10 cellular contexts compared by ENCODE assay signal in the genomic region with DNA sequence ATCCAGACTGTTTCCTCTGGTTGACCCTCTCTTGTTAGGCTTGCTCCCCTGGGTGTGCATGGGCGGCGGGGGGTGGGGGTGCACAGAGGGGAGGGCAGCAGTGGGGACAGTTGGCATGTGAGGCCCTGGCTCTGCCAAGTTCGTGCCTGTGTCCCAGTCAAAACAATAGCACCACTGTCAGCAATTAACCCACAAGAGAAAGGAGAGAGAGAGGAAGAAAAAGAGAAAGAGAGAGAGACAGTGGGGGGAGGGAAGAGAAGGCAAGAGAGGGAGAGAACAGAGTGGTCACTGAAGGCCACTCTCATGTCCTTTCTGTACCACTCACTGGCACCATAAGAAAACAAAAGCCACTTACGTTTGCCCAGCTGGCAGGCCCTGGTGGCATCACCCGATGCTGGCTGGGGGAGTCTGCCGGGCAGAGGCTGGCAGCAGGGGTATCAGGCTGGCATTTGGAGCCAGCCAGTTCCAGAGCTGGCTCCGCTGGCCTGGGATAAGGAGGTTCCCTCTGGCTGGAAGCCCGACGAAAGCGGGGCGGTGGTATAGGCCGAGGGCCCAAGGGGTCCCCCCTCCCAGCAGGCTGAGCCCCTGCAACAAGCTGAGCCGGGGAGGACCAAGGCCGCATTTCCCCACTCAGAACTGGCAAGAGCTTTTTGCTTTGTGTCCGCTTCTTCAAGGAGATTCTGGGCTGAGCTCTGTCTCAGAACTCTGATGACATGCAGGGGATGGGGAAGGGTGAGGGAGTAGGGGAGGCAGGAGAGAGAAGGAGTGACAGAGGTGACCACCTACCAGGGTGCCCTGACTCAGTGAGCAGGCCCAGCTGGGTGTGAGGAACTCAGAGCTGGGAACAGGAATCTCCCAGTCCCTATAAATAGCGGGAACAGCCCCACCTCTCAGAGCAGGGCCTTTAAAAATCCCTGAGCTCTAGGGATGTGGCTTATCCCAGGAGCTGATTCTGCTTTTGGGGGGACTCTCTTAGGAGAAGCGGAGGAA. TPM values are rescaled to one million over a fixed set of nuclear protein-coding genes. Genes with fewer than 3 reads are reported as not detected.
DNase-seq lines count a peak whose midpoint lies in the region; ATAC-seq, FAIRE-seq and TF ChIP-seq lines count a peak whose summit lies in the region.
"Had no signal": no experiment of that assay in that cellular context is flagged by ENCODE, and none has a peak within 500 bp of the region (broad histone marks: within the 10 kb centered on the region; RNA-seq: fewer than 3 reads in every experiment).

No MANE protein-coding gene starts in this region.

- intact Hi-C loops in endothelial cell of umbilical vein (cut with micrococcal nuclease): no loop called here

- H2AFZ ChIP-seq in endothelial cell of umbilical vein (ENCODE audit: low read depth, low read length): no peak overlapping the region

- H3K4me3 ChIP-seq in endothelial cell of umbilical vein (replicated peaks in 1 of 3; ENCODE audit: insufficient read depth in 1 of 3, low read depth in 1 of 3, low read length in 3 of 3): no peak overlapping the region
- no peak overlapping the region for H3K4me3 ChIP-seq in foreskin fibroblast (ENCODE audit: low read depth in 1 of 2, low read length in 2 of 2)

- H3K36me3 Mint-ChIP-seq in nephron (ENCODE audit: low read depth): peaks cover 54% of the 10 kb centered on the region

- H3K79me2 ChIP-seq in endothelial cell of umbilical vein (ENCODE audit: control insufficient read depth, insufficient read depth, low read length): no peaks in the 10 kb centered on the region

- no peak for TF ChIP-seq POLR2A in endothelial cell of umbilical vein (IDR thresholded peaks at IDR 0.05; ENCODE audit: low read depth, low read length)

- peaks cover 58% of the 10 kb centered on the region for H3K4me1 ChIP-seq in endothelial cell of umbilical vein (ENCODE audit: control insufficient read depth, extremely low read depth, insufficient read depth, low read length)

- FAIRE-seq in endothelial cell of umbilical vein (lab: Jason Lieb, UNC): no peak

- POLR2A ChIA-PET in endothelial cell of umbilical vein (lab: Charles Lee): interaction anchor here (0.8 kb wide), 1 partner anchor 14 kb away, joined by 5 read pairs; no protein-coding TSS in a partner anchor

- no peaks in the 10 kb centered on the region for H3K9me3 Mint-ChIP-seq in nephron
- H3K9me3 Mint-ChIP-seq: CD4-positive, alpha-beta T cell had no signal

- CTCF ChIA-PET in endothelial cell of umbilical vein (lab: Charles Lee): interaction anchor here (0.9 to 9.2 kb wide), 13 partner anchors 9 to 68 kb away, joined by 3 to 94 read pairs (median 6); a partner anchor contains a TSS

- H3K9me1 ChIP-seq in endothelial cell of umbilical vein (replicated peaks; ENCODE audit: control insufficient read depth, extremely low read depth, insufficient read depth, low read length): no peaks in the 10 kb centered on the region

- dilution Hi-C loops in endothelial cell of umbilical vein (cut with MboI; ENCODE audit: extremely low pct_ligation_motif_present, low sequenced_read_pairs): no loop called here

- BruUV-seq in endothelial cell of umbilical vein (replicated peaks; lab: Mats Ljungman, UMichigan): no TSS peak

- H3K27ac Mint-ChIP-seq in nephron: peak overlapping the region; percentile 48 to 80 (median 63)
- H3K27ac Mint-ChIP-seq: CD4-positive, alpha-beta T cell had no signal

- no peak overlapping the region for H3K9ac ChIP-seq in endothelial cell of umbilical vein (replicated peaks; ENCODE audit: extremely low read depth, insufficient read depth, low read length)

- H3K4me3 Mint-ChIP-seq in nephron: peak overlapping the region in 1 of 3 experiments; percentile 45
- H3K4me3 Mint-ChIP-seq: CD4-positive, alpha-beta T cell had no signal

- H3K27me3 Mint-ChIP-seq in nephron (ENCODE audit: low read depth): peaks cover 4% of the 10 kb centered on the region
- H3K27me3 Mint-ChIP-seq: CD4-positive, alpha-beta T cell had no signal

- no peaks in the 10 kb centered on the region for H3K9me3 ChIP-seq in KOPT-K1 (ENCODE audit: insufficient read depth, low read length, poor library complexity, severe bottlenecking)
- no peaks in the 10 kb centered on the region for H3K9me3 ChIP-seq in endothelial cell of umbilical vein (replicated peaks; ENCODE audit: control insufficient read depth, insufficient read depth, low read length)

- no peak for ATAC-seq in HG03520 (IDR thresholded peaks at IDR 0.05; ENCODE audit: unreplicated experiment)

- H3K27ac ChIP-seq in KOPT-K1 (ENCODE audit: low read depth, low read length, poor library complexity, severe bottlenecking) (peak overlapping the region; percentile 38), endothelial cell of umbilical vein (ENCODE audit: insufficient read depth, low read depth, low read length) (peak overlapping the region; percentile 12)

- TF ChIP-seq CTCF in endothelial cell of umbilical vein (IDR thresholded peaks at IDR 0.05; ENCODE audit: extremely low read depth in 1 of 2, insufficient read depth in 1 of 2, low read depth in 1 of 2, low read length in 2 of 2): no peak
- TF ChIP-seq CTCF in nephron (IDR thresholded peaks at IDR 0.05; ENCODE audit: unreplicated experiment in 3 of 3): no peak
- no peak for TF ChIP-seq CTCF in foreskin fibroblast (IDR thresholded peaks at IDR 0.05; ENCODE audit: low read depth, low read length)

- no peak overlapping the region for H3K4me2 ChIP-seq in endothelial cell of umbilical vein (ENCODE audit: insufficient read depth, low read length)

- peaks cover 30% of the 10 kb centered on the region; the same call in 1 of the 2 replicates for H3K36me3 ChIP-seq in KOPT-K1 (ENCODE audit: insufficient read depth, low read length)
- H3K36me3 ChIP-seq in endothelial cell of umbilical vein (ENCODE audit: control insufficient read depth in 2 of 2, extremely low read depth in 1 of 2, insufficient read depth in 2 of 2, low read length in 2 of 2): peaks cover 0 to 17% of the 10 kb centered on the region in 2 experiments

- no peaks in the 10 kb centered on the region for H4K20me1 ChIP-seq in endothelial cell of umbilical vein (replicated peaks; ENCODE audit: control insufficient read depth, extremely low read depth, insufficient read depth, low read length)

- H3K4me1 Mint-ChIP-seq in nephron: peaks cover 53% of the 10 kb centered on the region

- DNase-seq in Ammon's horn (ENCODE audit: low spot score) (peak; percentile 96), endothelial cell of umbilical vein (ENCODE audit: low read depth, low spot score) (peak; percentile 34), foreskin fibroblast (no peak), NCI-H146 treated with DMSO at 0.1 percent for 48 hours (lab: John Stamatoyannopoulos, UW; ENCODE audit: unreplicated experiment) (no peak), NCI-H2227 (lab: John Stamatoyannopoulos, UW; ENCODE audit: unreplicated experiment) (no peak)
- DNase-seq: CD4-positive, alpha-beta T cell; RPMI8226 had no signal

- no peaks in the 10 kb centered on the region for H3K27me3 ChIP-seq in endothelial cell of umbilical vein (ENCODE audit: control insufficient read depth in 2 of 2, insufficient read depth in 2 of 2, low read length in 2 of 2)

TF ChIP-seq in endothelial cell of umbilical vein, 7 proteins besides CTCF, POLR2A, EP300 and RAD21:
- TF ChIP-seq MYC (IDR thresholded peaks at IDR 0.05; ENCODE audit: low read depth, low read length) (no peak), POLR2AphosphoS5 (IDR thresholded peaks at IDR 0.05; ENCODE audit: insufficient read depth, low read depth, low read length) (no peak), JUN (IDR thresholded peaks at IDR 0.05; ENCODE audit: borderline replicate concordance, insufficient read depth, insufficient read length, low read depth) (no peak), FOS (IDR thresholded peaks at IDR 0.05; ENCODE audit: borderline replicate concordance, insufficient read depth, low read length) (no peak), EZH2 (IDR thresholded peaks at IDR 0.05; ENCODE audit: borderline replicate concordance, low read depth, low read length, severe bottlenecking) (no peak), GATA2 (IDR thresholded peaks at IDR 0.05; ENCODE audit: insufficient read depth, insufficient read length, low read depth, low read length) (no peak)
- TF ChIP-seq, protein P1, sequence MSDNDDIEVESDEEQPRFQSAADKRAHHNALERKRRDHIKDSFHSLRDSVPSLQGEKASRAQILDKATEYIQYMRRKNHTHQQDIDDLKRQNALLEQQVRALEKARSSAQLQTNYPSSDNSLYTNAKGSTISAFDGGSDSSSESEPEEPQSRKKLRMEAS (IDR thresholded peaks at IDR 0.05; ENCODE audit: insufficient read depth, insufficient read length): no peak

RNA-seq across cellular contexts. Expression of a gene that starts 27.9 kb away (rescaled TPM):
- 41.8 and 49.0 TPM in 2 replicates for total RNA-seq in endothelial cell of umbilical vein
- polyA plus RNA-seq in endothelial cell of umbilical vein: 33.7 and 36.3 TPM in 2 replicates
- 19.6 and 22.7 TPM in 2 replicates for polyA plus RNA-seq in endothelial cell of umbilical vein (2011; cell fraction: cytosol; rRNA removed)
- polyA plus RNA-seq in endothelial cell of umbilical vein (2011; cell fraction: nucleus; rRNA removed): 66.4 and 67.8 TPM in 2 replicates
- 4.7 and 8.1 TPM in 2 replicates for polyA plus RNA-seq in endothelial cell of umbilical vein (2012)
- polyA minus RNA-seq in endothelial cell of umbilical vein: 87.9 and 88.7 TPM in 2 replicates
- polyA minus RNA-seq in endothelial cell of umbilical vein (2011; cell fraction: cytosol; rRNA and poly(A)+ RNA removed): 55.5 TPM
- polyA minus RNA-seq in endothelial cell of umbilical vein (2011; cell fraction: nucleus; rRNA and poly(A)+ RNA removed): 89.1 and 98.8 TPM in 2 replicates

RNA-seq across cellular contexts. Expression of a gene that starts 49.5 kb away (rescaled TPM):
- total RNA-seq in endothelial cell of umbilical vein: 49.6 and 67.0 TPM in 2 replicates
- polyA plus RNA-seq in endothelial cell of umbilical vein: 10.4 and 11.7 TPM in 2 replicates
- 3.3 and 5.0 TPM in 2 replicates for polyA plus RNA-seq in endothelial cell of umbilical vein (2011; cell fraction: cytosol; rRNA removed)
- polyA plus RNA-seq in endothelial cell of umbilical vein (2011; cell fraction: nucleus; rRNA removed): 69.0 and 78.9 TPM in 2 replicates
- 6.3 and 8.8 TPM in 2 replicates for polyA plus RNA-seq in endothelial cell of umbilical vein (2012)
- 76.0 and 107 TPM in 2 replicates for polyA minus RNA-seq in endothelial cell of umbilical vein
- 10.9 TPM for polyA minus RNA-seq in endothelial cell of umbilical vein (2011; cell fraction: cytosol; rRNA and poly(A)+ RNA removed)
- polyA minus RNA-seq in endothelial cell of umbilical vein (2011; cell fraction: nucleus; rRNA and poly(A)+ RNA removed): 155 and 217 TPM in 2 replicates

RNA-seq across cellular contexts. Expression of a gene that starts 55.1 kb away (rescaled TPM):
- total RNA-seq in endothelial cell of umbilical vein: 39.8 and 41.7 TPM in 2 replicates
- polyA plus RNA-seq in endothelial cell of umbilical vein: 15.4 and 16.8 TPM in 2 replicates
- polyA plus RNA-seq in endothelial cell of umbilical vein (2011; cell fraction: cytosol; rRNA removed): 17.9 and 19.4 TPM in 2 replicates
- 19.4 and 23.4 TPM in 2 replicates for polyA plus RNA-seq in endothelial cell of umbilical vein (2011; cell fraction: nucleus; rRNA removed)
- polyA plus RNA-seq in endothelial cell of umbilical vein (2012): 13.3 and 19.0 TPM in 2 replicates
- polyA minus RNA-seq in endothelial cell of umbilical vein: 38.0 and 39.1 TPM in 2 replicates
- polyA minus RNA-seq in endothelial cell of umbilical vein (2011; cell fraction: cytosol; rRNA and poly(A)+ RNA removed): 107 TPM
- polyA minus RNA-seq in endothelial cell of umbilical vein (2011; cell fraction: nucleus; rRNA and poly(A)+ RNA removed): 47.6 and 55.9 TPM in 2 replicates

Comparison
In these comparisons a context has a peak if more than half of its experiments do, and no peak if none do; other contexts are left out.
1. DNase-seq: peak in Ammon's horn (single experiment) and endothelial cell of umbilical vein (single experiment); none in foreskin fibroblast (0 of 2), NCI-H146 treated with DMSO at 0.1 percent for 48 hours (single experiment) and NCI-H2227 (single experiment).